In genomic region chr10:96043895-96044580, GRCh38 we compare ENCODE assay signal across 8 cellular contexts. TPM values are rescaled to one million over a fixed set of nuclear protein-coding genes. Genes with fewer than 3 reads are reported as not detected.
DNase-seq lines count a peak whose midpoint lies in the region; ATAC-seq lines count a peak whose summit lies in the region.

No MANE protein-coding gene starts in this region.

- peak; percentile 4 to 32 (median 24) for DNase-seq in activated CD4-positive, CD25-positive, alpha-beta regulatory T cell (lab: John Stamatoyannopoulos, UW)
- DNase-seq in activated CD4-positive, CD25-positive, alpha-beta regulatory T cell treated with anti-CD3 and anti-CD28 coated beads, Interleukin-2, amount 50 U/mL, for 72 hours, result no peak
- DNase-seq in NCI-H345 treated with DMSO at 0.1 percent for 48 hours (lab: John Stamatoyannopoulos, UW; ENCODE audit: unreplicated experiment) (peak; percentile 5), lung microvascular endothelial cell (ENCODE audit: low read depth in 2 of 2) (peak; percentile 53 to 64)
- DNase-seq in activated CD4-positive, alpha-beta memory T cell treated with anti-CD3 and anti-CD28 coated beads for 36 hours, result peak; percentile 62
- peak; percentile 23 for DNase-seq in effector CD8-positive, alpha-beta T cell (lab: John Stamatoyannopoulos, UW)
- peak in 2 of 3 donors; percentile 3 to 27 for DNase-seq in stimulated activated CD4-positive, alpha-beta T cell treated with anti-CD3 and anti-CD28 coated beads, TNF-alpha, amount 100 ng/mL, for 48 hours (ENCODE audit: low read depth in 3 of 3)

- intact Hi-C loops in activated CD4-positive, alpha-beta memory T cell treated with anti-CD3 and anti-CD28 coated beads for 36 hours (cut with micrococcal nuclease), result loop anchor here (1.0 kb wide), 5 partner anchors 19 to 351 kb away; partner anchors contain the start of genes CC2D2B, TCTN3 and ZNF518A

- H3K27ac Mint-ChIP-seq in activated CD4-positive, alpha-beta memory T cell treated with anti-CD3 and anti-CD28 coated beads for 36 hours, result peak overlapping the region; percentile 59

- CTCF ChIA-PET in activated CD4-positive, alpha-beta memory T cell treated with anti-CD3 and anti-CD28 coated beads for 36 hours (lab: Charles Lee), result interaction anchor here (1.4 to 2.3 kb wide), 2 partner anchors 27 to 350 kb away, joined by 5 to 11 read pairs; partner anchors contain the start of gene TCTN3

- POLR2A ChIA-PET in activated CD4-positive, alpha-beta memory T cell treated with anti-CD3 and anti-CD28 coated beads for 36 hours (lab: Charles Lee), result interaction anchor here (0.6 to 1.6 kb wide), 3 partner anchors 46 to 86 kb away, joined by 3 to 5 read pairs (median 3); partner anchors contain the start of gene ZNF518A

- ATAC-seq in HG02943 (IDR thresholded peaks at IDR 0.05; ENCODE audit: low read depth, unreplicated experiment), result peak; percentile 41

- H3K9me3 Mint-ChIP-seq in activated CD4-positive, alpha-beta memory T cell treated with anti-CD3 and anti-CD28 coated beads for 36 hours, result no peaks in the 10 kb centered on the region

- H3K27me3 Mint-ChIP-seq in activated CD4-positive, alpha-beta memory T cell treated with anti-CD3 and anti-CD28 coated beads for 36 hours, result peaks cover 1% of the 10 kb centered on the region

- peaks cover 17% of the 10 kb centered on the region for H3K36me3 Mint-ChIP-seq in activated CD4-positive, alpha-beta memory T cell treated with anti-CD3 and anti-CD28 coated beads for 36 hours

- peak overlapping the region; percentile 90 for H3K4me3 Mint-ChIP-seq in activated CD4-positive, alpha-beta memory T cell treated with anti-CD3 and anti-CD28 coated beads for 36 hours

- H3K4me1 Mint-ChIP-seq in activated CD4-positive, alpha-beta memory T cell treated with anti-CD3 and anti-CD28 coated beads for 36 hours (ENCODE audit: low read depth), result peaks cover 50% of the 10 kb centered on the region

RNA-seq across cellular contexts. Expression of gene CCNJ, which starts 0.7 kb away (rescaled TPM):
- 1 to 10 TPM; 4.3 to 4.4 TPM for total RNA-seq in activated CD4-positive, alpha-beta memory T cell treated with anti-CD3 and anti-CD28 coated beads for 36 hours
- 21.4 and 41.7 TPM in 2 replicates for total RNA-seq in lung microvascular endothelial cell
